Comparison of ENCODE assay signal across 10 cellular contexts in genomic region chr21:46559291-46559983, GRCh38. TPM values are rescaled to one million over a fixed set of nuclear protein-coding genes. Genes with fewer than 3 reads are reported as not detected.
DNase-seq lines count a peak whose midpoint lies in the region; ATAC-seq and TF ChIP-seq lines count a peak whose summit lies in the region.
"Had no signal": no experiment of that assay in that cellular context is flagged by ENCODE, and none has a peak within 500 bp of the region (broad histone marks: within the 10 kb centered on the region; RNA-seq: fewer than 3 reads in every experiment).

No MANE protein-coding gene starts in this region.

- peaks cover 29 to 82% (median 41%) of the 10 kb centered on the region in 4 donors for H3K4me1 Mint-ChIP-seq in CD4-positive, alpha-beta memory T cell
- peaks cover 32% of the 10 kb centered on the region for H3K4me1 Mint-ChIP-seq in T-helper 2 cell treated with Interferon-gamma antibody and Interleukin-4, amounts not matched to agents 5 μg/mL and 100 μg/mL, for 36 hours (ENCODE audit: low read depth)

- H3K27ac Mint-ChIP-seq in CD4-positive, alpha-beta memory T cell, result peak overlapping the region; percentile 87 to 99 (median 97)
- H3K27ac Mint-ChIP-seq in T-helper 2 cell treated with Interferon-gamma antibody and Interleukin-4, amounts not matched to agents 5 μg/mL and 100 μg/mL, for 36 hours, result peak overlapping the region; percentile 98

- H3K27me3 Mint-ChIP-seq in CD4-positive, alpha-beta memory T cell, result no peaks in the 10 kb centered on the region
- H3K27me3 Mint-ChIP-seq in T-helper 2 cell treated with Interferon-gamma antibody and Interleukin-4, amounts not matched to agents 5 μg/mL and 100 μg/mL, for 36 hours (ENCODE audit: low read depth), result no peaks in the 10 kb centered on the region

- peaks cover 64 to 66% of the 10 kb centered on the region in 2 donors for H3K36me3 Mint-ChIP-seq in CD4-positive, alpha-beta memory T cell
- peaks cover 54% of the 10 kb centered on the region for H3K36me3 Mint-ChIP-seq in T-helper 2 cell treated with Interferon-gamma antibody and Interleukin-4, amounts not matched to agents 5 μg/mL and 100 μg/mL, for 36 hours (ENCODE audit: low read depth)

- POLR2A ChIA-PET in CD4-positive, alpha-beta memory T cell (lab: Charles Lee; ENCODE audit: partially characterized antibody), result interaction anchor here (0.7 to 9.3 kb wide), 22 partner anchors 9 to 106 kb away, joined by 3 to 108 read pairs (median 4); partner anchors contain the start of genes DIP2A, PRMT2 and S100B

- WGBS in adrenal gland, 4 donors, result 61 to 80% (median 72%) methylated on average over 12 to 16 of the region's 16 CpGs
- WGBS in sigmoid colon, 2 donors, result 54 to 88% methylated on average over 16 of the region's 16 CpGs
- WGBS in psoas muscle, 3 donors, result 73 to 85% (median 77%) methylated on average over 16 of the region's 16 CpGs

- ATAC-seq in psoas muscle, result no peak

- no peaks in the 10 kb centered on the region for H3K9me3 ChIP-seq in CD4-positive, alpha-beta memory T cell (ENCODE audit: control insufficient read depth in 1 of 2, low read length in 2 of 2)
- H3K9me3 ChIP-seq in adrenal gland (replicated peaks in 1 of 3), result no peaks in the 10 kb centered on the region
- H3K9me3 ChIP-seq in sigmoid colon, result no peaks in the 10 kb centered on the region
- H3K9me3 ChIP-seq in psoas muscle, result no peaks in the 10 kb centered on the region

- H3K27me3 ChIP-seq in CD4-positive, alpha-beta memory T cell (ENCODE audit: insufficient read depth, low read length), result no peaks in the 10 kb centered on the region
- H3K27me3 ChIP-seq in adrenal gland (no peaks in the 10 kb centered on the region), sigmoid colon (no peaks in the 10 kb centered on the region), psoas muscle (ENCODE audit: insufficient read depth in 3 of 3, low read length in 2 of 3) (no peaks in the 10 kb centered on the region)

- TF ChIP-seq POLR2A in adrenal gland (IDR thresholded peaks at IDR 0.05) (no peak), sigmoid colon (IDR thresholded peaks at IDR 0.05) (no peak)

- H3K4me3 Mint-ChIP-seq in CD4-positive, alpha-beta memory T cell, result peak overlapping the region; percentile 67 to 90 (median 78)
- H3K4me3 Mint-ChIP-seq in T-helper 2 cell treated with Interferon-gamma antibody and Interleukin-4, amounts not matched to agents 5 μg/mL and 100 μg/mL, for 36 hours, result peak overlapping the region; percentile 87

- peak overlapping the region; percentile 66 for H3K27ac ChIP-seq in CD4-positive, alpha-beta memory T cell (ENCODE audit: low read depth, low read length)
- H3K27ac ChIP-seq in adrenal gland, result peak overlapping the region in 1 of 5 donors; percentile 20
- H3K27ac ChIP-seq in sigmoid colon, result no peak overlapping the region
- H3K27ac ChIP-seq in psoas muscle, result no peak overlapping the region
- H3K27ac ChIP-seq: parathyroid adenoma had no signal

- DNase-seq in CD4-positive, alpha-beta memory T cell, result peak; percentile 61 to 83 (median 66)
- DNase-seq in T-helper 2 cell treated with Interferon-gamma antibody and Interleukin-4, amounts not matched to agents 5 μg/mL and 100 μg/mL, for 36 hours (ENCODE audit: low spot score), result peak; percentile 64
- peak in 6 of 7 donors; percentile 15 to 50 (median 32) for DNase-seq in adrenal gland
- peak; percentile 38 for DNase-seq in sigmoid colon
- DNase-seq in SW480 (ENCODE audit: low spot score), result no peak
- no peak for DNase-seq in NCI-H2029 treated with DMSO at 0.1 percent for 48 hours (lab: John Stamatoyannopoulos, UW)
- DNase-seq in NCI-H524 treated with DMSO at 0.1 percent for 48 hours (lab: John Stamatoyannopoulos, UW), result no peak
- DNase-seq in psoas muscle, result no peak

- peaks cover 60% of the 10 kb centered on the region for H3K36me3 ChIP-seq in CD4-positive, alpha-beta memory T cell (ENCODE audit: insufficient read depth, low read length)
- peaks cover 0 to 74% of the 10 kb centered on the region in 2 donors for H3K36me3 ChIP-seq in adrenal gland (replicated peaks in 1 of 2)
- H3K36me3 ChIP-seq in sigmoid colon, result peaks cover 8 to 100% (median 54%) of the 10 kb centered on the region in 4 donors
- H3K36me3 ChIP-seq in psoas muscle (ENCODE audit: insufficient read depth in 1 of 2, low read depth in 1 of 2), result peaks cover 0 to 100% of the 10 kb centered on the region in 2 donors

- H3K4me3 ChIP-seq in CD4-positive, alpha-beta memory T cell (ENCODE audit: low read length in 2 of 2), result peak overlapping the region; percentile 45 to 46
- H3K4me3 ChIP-seq in adrenal gland (no peak overlapping the region), sigmoid colon (no peak overlapping the region), psoas muscle (no peak overlapping the region)

- intact Hi-C loops in CD4-positive, alpha-beta memory T cell (cut with micrococcal nuclease), result loop anchor here (1.0 to 2.0 kb wide), 2 partner anchors 9 to 75 kb away; partner anchors contain the start of gene PRMT2
- intact Hi-C loops in adrenal gland (cut with DNase I) (no loop called here), sigmoid colon (cut with DNase I) (no loop called here), psoas muscle (cut with DNase I) (no loop called here)

- H3K4me1 ChIP-seq in CD4-positive, alpha-beta memory T cell (ENCODE audit: insufficient read depth, low read length), result peaks cover 50% of the 10 kb centered on the region
- H3K4me1 ChIP-seq in adrenal gland (replicated peaks in 1 of 2), result peaks cover 0 to 8% of the 10 kb centered on the region in 2 donors
- H3K4me1 ChIP-seq in sigmoid colon, result no peaks in the 10 kb centered on the region
- no peaks in the 10 kb centered on the region for H3K4me1 ChIP-seq in psoas muscle
- H3K4me1 ChIP-seq: parathyroid adenoma had no signal

- TF ChIP-seq CTCF in adrenal gland (IDR thresholded peaks at IDR 0.05) (no peak), sigmoid colon (IDR thresholded peaks at IDR 0.05) (no peak), psoas muscle (IDR thresholded peaks at IDR 0.05) (no peak)

- no peaks in the 10 kb centered on the region for H3K9me3 Mint-ChIP-seq in CD4-positive, alpha-beta memory T cell
- H3K9me3 Mint-ChIP-seq in T-helper 2 cell treated with Interferon-gamma antibody and Interleukin-4, amounts not matched to agents 5 μg/mL and 100 μg/mL, for 36 hours, result no peaks in the 10 kb centered on the region

- CTCF ChIA-PET in CD4-positive, alpha-beta memory T cell (lab: Charles Lee; ENCODE audit: partially characterized antibody), result interaction anchor here (0.6 to 3.1 kb wide), 10 partner anchors 9 to 874 kb away, joined by 3 to 19 read pairs (median 4); partner anchors contain the start of gene PRMT2

- TF ChIP-seq EP300 in sigmoid colon (IDR thresholded peaks at IDR 0.05), result no peak

RNA-seq across cellular contexts. Expression of gene S100B, which starts 45.4 kb away (rescaled TPM):
- not detected for total RNA-seq in CD4-positive, alpha-beta memory T cell
- polyA plus RNA-seq in CD4-positive, alpha-beta memory T cell, result under 1 TPM; 0.54 to 0.73 TPM
- total RNA-seq in adrenal gland (10 to 100 TPM in 3 of 8 donors, 1 to 10 TPM in 4, under 1 TPM in 1; 0.48 to 15.4 (median 3.7) TPM), sigmoid colon (100 to 1,000 TPM in 1 of 4 donors, 10 to 100 TPM in 3; 28.5 to 126 (median 41.0) TPM), psoas muscle (1 to 10 TPM in 1 of 4 donors, under 1 TPM in 3; 0.52 to 2.0 (median 0.80) TPM)
- polyA plus RNA-seq in adrenal gland (10 to 100 TPM; 15.5 to 39.3 (median 38.8) TPM), sigmoid colon (10 to 100 TPM; 14.3 to 23.7 (median 20.4) TPM), psoas muscle (1 to 10 TPM; 1.1 to 2.0 (median 1.7) TPM)
- total RNA-seq: HT-29 had no signal

Comparison
In these comparisons a context has a peak if more than half of its experiments do, and no peak if none do; other contexts are left out.
1. DNase-seq: peak in CD4-positive, alpha-beta memory T cell (5 of 5), T-helper 2 cell treated with Interferon-gamma antibody and Interleukin-4, amounts not matched to agents 5 μg/mL and 100 μg/mL, for 36 hours (single experiment), adrenal gland (6 of 7) and sigmoid colon (single experiment); none in SW480 (single experiment), NCI-H2029 treated with DMSO at 0.1 percent for 48 hours (single experiment), NCI-H524 treated with DMSO at 0.1 percent for 48 hours (single experiment) and psoas muscle (0 of 2).
2. H3K4me3 ChIP-seq: peak in CD4-positive, alpha-beta memory T cell (2 of 2); none in adrenal gland (0 of 4), sigmoid colon (0 of 4) and psoas muscle (single experiment).